ENCODE assay signal across 16 cellular contexts in the genomic region with DNA sequence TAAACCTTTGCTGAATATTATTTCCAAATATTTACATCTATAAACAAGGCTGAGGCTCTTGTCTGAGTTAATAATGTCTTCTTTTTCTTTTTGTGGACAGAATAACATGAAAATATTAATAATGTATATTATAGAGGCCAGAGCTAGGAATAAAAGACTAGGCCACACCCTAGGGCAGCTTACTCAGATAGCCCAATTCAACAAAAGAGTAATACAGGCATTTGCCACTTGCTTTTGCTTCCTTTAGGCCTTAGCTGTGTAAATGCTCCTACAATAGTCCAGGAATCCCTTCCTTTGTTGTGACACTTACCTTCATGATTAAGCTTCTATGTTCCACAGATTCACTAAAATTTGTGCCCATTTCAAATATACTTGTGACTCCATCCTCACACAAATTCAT. TPM values are rescaled to one million over a fixed set of nuclear protein-coding genes. Genes with fewer than 3 reads are reported as not detected.
DNase-seq lines count a peak whose midpoint lies in the region; ATAC-seq, FAIRE-seq and TF ChIP-seq lines count a peak whose summit lies in the region.
"Had no signal": no experiment of that assay in that cellular context is flagged by ENCODE, and none has a peak within 500 bp of the region (broad histone marks: within the 10 kb centered on the region; RNA-seq: fewer than 3 reads in every experiment).

No MANE protein-coding gene starts in this region.

- peaks cover 5% of the 10 kb centered on the region for H3F3A ChIP-seq in PC-3 (ENCODE audit: low read length, unreplicated experiment)

- H3K9me2 ChIP-seq in PC-3 (replicated peaks; ENCODE audit: low read length) = no peaks in the 10 kb centered on the region

- no peaks in the 10 kb centered on the region for H4K20me1 ChIP-seq in PC-3 (ENCODE audit: low read length)
- no peaks in the 10 kb centered on the region for H4K20me1 ChIP-seq in fibroblast of lung (ENCODE audit: control insufficient read depth, extremely low read depth, insufficient read depth, low read length)
- H4K20me1 ChIP-seq: BLaER1 treated with 17β-estradiol and CSF1 and Interleukin-3, amounts not matched to agents 10 nM and 100 nM had no signal

- H3K4me2 ChIP-seq in PC-3 (ENCODE audit: low read length) (peak overlapping the region; percentile 82), fibroblast of lung (ENCODE audit: extremely low read depth, insufficient read depth, low read length) (peak overlapping the region; percentile 13)
- H3K4me2 ChIP-seq: BLaER1 treated with 17β-estradiol and CSF1 and Interleukin-3, amounts not matched to agents 10 nM and 100 nM had no signal

- H3K79me2 ChIP-seq in PC-3 (ENCODE audit: low read length) (no peaks in the 10 kb centered on the region), fibroblast of lung (ENCODE audit: control insufficient read depth, insufficient read depth, low read length) (no peaks in the 10 kb centered on the region)

- ATAC-seq in PC-3 = peak; percentile 75
- ATAC-seq in HG03095 (IDR thresholded peaks at IDR 0.05; ENCODE audit: unreplicated experiment) = no peak
- ATAC-seq in GM18909 (IDR thresholded peaks at IDR 0.05; ENCODE audit: poor library complexity, unreplicated experiment) = no peak
- ATAC-seq: CD8-positive, alpha-beta T cell had no signal

- POLR2A ChIA-PET in PC-3 (lab: Charles Lee; ENCODE audit: unreplicated experiment) = interaction anchor here (0.6 kb wide), 1 partner anchor 206 kb away, joined by 3 read pairs; no protein-coding TSS in a partner anchor

- H3K9ac ChIP-seq in PC-3 (ENCODE audit: low read length) = peak overlapping the region; percentile 48
- H3K9ac ChIP-seq in fibroblast of lung (ENCODE audit: insufficient read depth, low read length) = no peak overlapping the region
- H3K9ac ChIP-seq: BLaER1 treated with 17β-estradiol and CSF1 and Interleukin-3, amounts not matched to agents 10 nM and 100 nM; GM23248 had no signal

- TF ChIP-seq CTCF in PC-3 (conservative IDR thresholded peaks at IDR 0.05; ENCODE audit: low read depth, low read length) (no peak), bronchial epithelial cell (IDR thresholded peaks at IDR 0.05; ENCODE audit: insufficient read depth, low read length, severe bottlenecking) (no peak), fibroblast of lung (conservative IDR thresholded peaks at IDR 0.05 in 1 of 2, IDR thresholded peaks at IDR 0.05 in 1 of 2; ENCODE audit: low read depth in 1 of 2, low read length in 2 of 2) (no peak)

- intact Hi-C loops in PC-3 (cut with micrococcal nuclease) = no loop called here

- no peaks in the 10 kb centered on the region for H3K36me3 ChIP-seq in PC-3 (ENCODE audit: low read depth, low read length)
- no peaks in the 10 kb centered on the region for H3K36me3 ChIP-seq in bronchial epithelial cell (ENCODE audit: control insufficient read depth, insufficient read depth, low read length)
- no peaks in the 10 kb centered on the region for H3K36me3 ChIP-seq in fibroblast of lung (ENCODE audit: control insufficient read depth, insufficient read depth, low read length)
- H3K36me3 ChIP-seq: HAP-1 had no signal

- CTCF ChIA-PET in PC-3 (lab: Charles Lee) = interaction anchor here (1.0 kb wide), 1 partner anchor 73 kb away, joined by 3 read pairs; no protein-coding TSS in a partner anchor

- BruUV-seq in PC-3 (replicated peaks; lab: Mats Ljungman, UMichigan) = no TSS peak

- H2AFZ ChIP-seq in PC-3 (ENCODE audit: low read length) = peak overlapping the region; percentile 36
- H2AFZ ChIP-seq in fibroblast of lung (ENCODE audit: low read length) = peak overlapping the region; percentile 19
- H2AFZ ChIP-seq: GM23248 had no signal

- H3K27ac ChIP-seq in PC-3 (ENCODE audit: low read length) (peak overlapping the region; percentile 85), fibroblast of lung (ENCODE audit: insufficient read depth, low read length) (no peak overlapping the region)
- H3K27ac ChIP-seq: BLaER1 treated with 17β-estradiol and CSF1 and Interleukin-3, amounts not matched to agents 10 nM and 100 nM; GM23248; HL-60 had no signal

- H3K4me3 ChIP-seq in PC-3 (ENCODE audit: low read length) = peak overlapping the region; percentile 54
- no peak overlapping the region for H3K4me3 ChIP-seq in bronchial epithelial cell (ENCODE audit: low read depth, low read length)
- no peak overlapping the region for H3K4me3 ChIP-seq in fibroblast of lung (replicated peaks in 1 of 4; ENCODE audit: control extremely low read depth in 1 of 4, insufficient read depth in 1 of 4, low read depth in 3 of 4, low read length in 4 of 4)
- H3K4me3 ChIP-seq: BLaER1 treated with 17β-estradiol and CSF1 and Interleukin-3, amounts not matched to agents 10 nM and 100 nM; GM23248; HAP-1 had no signal

- peaks cover 20% of the 10 kb centered on the region for H3K4me1 ChIP-seq in PC-3 (ENCODE audit: insufficient read depth, low read length)
- peaks cover 4% of the 10 kb centered on the region for H3K4me1 ChIP-seq in fibroblast of lung (ENCODE audit: control insufficient read depth, extremely low read depth, insufficient read depth, low read length)
- H3K4me1 ChIP-seq: BLaER1 treated with 17β-estradiol and CSF1 and Interleukin-3, amounts not matched to agents 10 nM and 100 nM; HAP-1 had no signal

- H3K9me3 ChIP-seq in PC-3 (ENCODE audit: low read length) = no peaks in the 10 kb centered on the region
- no peaks in the 10 kb centered on the region for H3K9me3 ChIP-seq in fibroblast of lung (ENCODE audit: control insufficient read depth, insufficient read depth, low read depth, low read length)
- H3K9me3 ChIP-seq: HAP-1 had no signal

- DNase-seq in PC-3 (peak; percentile 35), bronchial epithelial cell (ENCODE audit: low read depth) (peak; percentile 7), fibroblast of lung (ENCODE audit: low read depth in 2 of 2) (no peak), RCC 7860 (ENCODE audit: low spot score) (no peak)
- DNase-seq: Calu3; CD8-positive, alpha-beta T cell; DMS 273 treated with DMSO at 0.1 percent for 48 hours had no signal

- H3K27me3 ChIP-seq in PC-3 (ENCODE audit: low read length) = no peaks in the 10 kb centered on the region
- H3K27me3 ChIP-seq in bronchial epithelial cell (ENCODE audit: control insufficient read depth, insufficient read depth, low read length) = no peaks in the 10 kb centered on the region
- H3K27me3 ChIP-seq in fibroblast of lung (ENCODE audit: control insufficient read depth, insufficient read depth, low read length) = no peaks in the 10 kb centered on the region
- H3K27me3 ChIP-seq: BLaER1 treated with 17β-estradiol and CSF1 and Interleukin-3, amounts not matched to agents 10 nM and 100 nM had no signal

- no peak for FAIRE-seq in bronchial epithelial cell (lab: Jason Lieb, UNC)
- FAIRE-seq in RCC 7860 (lab: Jason Lieb, UNC) = no peak
- FAIRE-seq: G401.6, GM12891 had no signal

RNA-seq across cellular contexts. Expression of gene IMPG2, which starts 16.5 kb away (rescaled TPM):
- total RNA-seq in PC-3 (2014; rRNA removed) (0.17 and 0.18 TPM in 2 replicates), bronchial epithelial cell (under 0.01 and 0.13 TPM in 2 replicates), fibroblast of lung (0.33 and 0.51 TPM in 2 replicates)
- 0.11 TPM in 2 replicates for polyA plus RNA-seq in fibroblast of lung
- polyA plus RNA-seq in fibroblast of lung (2012) = 0.05 TPM in 2 replicates
- polyA minus RNA-seq in fibroblast of lung (ENCODE audit: low replicate concordance) = 0.20 TPM in 1 of 2 replicates, not detected in the other
- total RNA-seq: A172 had no signal
- polyA plus RNA-seq: GM23248 had no signal

Comparison
In these comparisons a context has a peak if more than half of its experiments do, and no peak if none do; other contexts are left out.
1. DNase-seq: peak in PC-3 (single experiment) and bronchial epithelial cell (single experiment); none in fibroblast of lung (0 of 2) and RCC 7860 (single experiment).